In genomic region chr1:36178479-36179219, GRCh38 we compare ENCODE assay signal across 13 cellular contexts. TPM values are rescaled to one million over a fixed set of nuclear protein-coding genes. Genes with fewer than 3 reads are reported as not detected.
DNase-seq lines count a peak whose midpoint lies in the region; ATAC-seq, FAIRE-seq and TF ChIP-seq lines count a peak whose summit lies in the region.
"Had no signal": no experiment of that assay in that cellular context is flagged by ENCODE, and none has a peak within 500 bp of the region (broad histone marks: within the 10 kb centered on the region; RNA-seq: fewer than 3 reads in every experiment).

No MANE protein-coding gene starts in this region.

- H3K4me3 ChIP-seq in liver (ENCODE audit: low read depth in 1 of 3, low read length in 3 of 3), result peak overlapping the region; percentile 11 to 59 (median 44)
- H3K4me3 ChIP-seq in HepG2 (replicated peaks in 1 of 3; ENCODE audit: insufficient read depth in 1 of 3, low read depth in 2 of 3, low read length in 3 of 3), result no peak overlapping the region
- H3K4me3 ChIP-seq in right atrium auricular region, result peak overlapping the region in 1 of 2 donors; percentile 7
- H3K4me3 ChIP-seq in muscle layer of colon (ENCODE audit: low read depth in 1 of 2, low read length in 2 of 2), result no peak overlapping the region

- intact Hi-C loops in HepG2 (cut with micrococcal nuclease; ENCODE audit: unreplicated experiment), result no loop called here

- H3K9ac ChIP-seq in liver (ENCODE audit: low read depth in 1 of 2, low read length in 2 of 2) (no peak overlapping the region), HepG2 (ENCODE audit: insufficient read depth, low read depth, low read length) (no peak overlapping the region), muscle layer of colon (ENCODE audit: low read length) (no peak overlapping the region)

- no peaks in the 10 kb centered on the region for H4K20me1 ChIP-seq in HepG2 (ENCODE audit: insufficient read depth, low read length)

- POLR2A ChIA-PET in HepG2 (lab: Yijun Ruan, JAX), result interaction anchor here (0.7 kb wide), 1 partner anchor 23 kb away, joined by 5 read pairs; no protein-coding TSS in a partner anchor

- no TSS peak for BruUV-seq in HepG2 (replicated peaks; lab: Mats Ljungman, UMichigan)

- in situ Hi-C loops in HepG2 (cut with HindIII; ENCODE audit: extremely low pct_ligation_motif_present, low pct_unique_long_range_greater_than_20kb), result no loop called here

- CTCF ChIA-PET in HepG2 (lab: Yijun Ruan, JAX; ENCODE audit: low intra/inter-chr PET ratio, low total read pairs), result no interaction called here

- DNase-seq in HepG2 (ENCODE audit: low spot score) (no peak), right atrium auricular region (ENCODE audit: low spot score) (no peak), superior temporal gyrus (ENCODE audit: extremely low spot score) (no peak), amniotic stem cell (lab: John Stamatoyannopoulos, UW) (no peak)
- DNase-seq in stimulated activated CD8-positive, alpha-beta memory T cell treated with anti-CD3 and anti-CD28 coated beads, Interleukin-4, amount 100 ng/mL, for 48 hours, result no peak
- DNase-seq: activated CD4-positive, alpha-beta T cell treated with anti-CD3 and anti-CD28 coated beads, Interleukin-2, amount 10 ng/mL, durations not matched to agents 24 days and 14 days; activated effector memory CD4-positive, alpha-beta T cell treated with Interleukin-2 at 50 U/mL for 16 hours; cerebellar nuclear complex; DMS79 treated with DMSO at 0.1 percent for 48 hours; NCI-H524 treated with DMSO at 0.1 percent for 48 hours had no signal

- no peak overlapping the region for H3K27ac ChIP-seq in liver (ENCODE audit: low read depth in 1 of 2, low read length in 2 of 2)
- no peak overlapping the region for H3K27ac ChIP-seq in HepG2 (ENCODE audit: extremely low read length, insufficient read depth, low read length)
- peak overlapping the region; percentile 88 to 100 for H3K27ac ChIP-seq in right atrium auricular region
- H3K27ac ChIP-seq in muscle layer of colon (ENCODE audit: low read depth, low read length), result peak overlapping the region; percentile 68

- TF ChIP-seq EP300 in HepG2 (IDR thresholded peaks at IDR 0.05; ENCODE audit: low read depth in 2 of 2, low read length in 2 of 2) (no peak), HepG2 (CRISPR knock-in tag; IDR thresholded peaks at IDR 0.05; ENCODE audit: borderline replicate concordance) (no peak)

- no peak for FAIRE-seq in HepG2 (lab: Jason Lieb, UNC)

- peaks cover 5 to 21% (median 9%) of the 10 kb centered on the region in 4 donors for H3K36me3 ChIP-seq in liver (ENCODE audit: control insufficient read depth in 4 of 4, insufficient read depth in 3 of 4, low read depth in 1 of 4, low read length in 3 of 4)
- peaks cover 10 to 29% of the 10 kb centered on the region in 2 experiments; a peak in 4 of 5 replicates for H3K36me3 ChIP-seq in HepG2 (replicated peaks in 1 of 2; ENCODE audit: control insufficient read depth in 1 of 2, insufficient read depth in 2 of 2, low read length in 2 of 2)
- peaks cover 77% of the 10 kb centered on the region for H3K36me3 ChIP-seq in right atrium auricular region
- H3K36me3 ChIP-seq in muscle layer of colon (ENCODE audit: insufficient read depth, low read length), result peaks cover 61% of the 10 kb centered on the region

- H3K79me2 ChIP-seq in HepG2 (ENCODE audit: insufficient read depth, low read length), result no peaks in the 10 kb centered on the region

- H2AFZ ChIP-seq in HepG2 (ENCODE audit: low read length), result no peak overlapping the region

- no peak overlapping the region for H3K4me2 ChIP-seq in HepG2 (ENCODE audit: low read depth, low read length)

- 39% methylated on average over 62 of the region's 62 CpGs for WGBS in liver
- 96% methylated on average over 62 of the region's 62 CpGs for WGBS in HepG2 (ENCODE audit: low lambda C conversion rate)

- H3K9me3 ChIP-seq in liver (ENCODE audit: control insufficient read depth in 4 of 4, low read length in 3 of 4), result no peaks in the 10 kb centered on the region
- H3K9me3 ChIP-seq in HepG2 (ENCODE audit: low read length), result no peaks in the 10 kb centered on the region
- H3K9me3 ChIP-seq in right atrium auricular region, result no peaks in the 10 kb centered on the region
- H3K9me3 ChIP-seq in muscle layer of colon (ENCODE audit: low read length), result no peaks in the 10 kb centered on the region

- TF ChIP-seq RAD21 in liver (IDR thresholded peaks at IDR 0.05) (peak in 1 of 2 donors; percentile 18), HepG2 (CRISPR knock-in tag; IDR thresholded peaks at IDR 0.05) (no peak)

- no peak for TF ChIP-seq CTCF in liver (IDR thresholded peaks at IDR 0.05; ENCODE audit: low read depth, low read length, missing input control)
- TF ChIP-seq CTCF in HepG2 (CRISPR knock-in tag; IDR thresholded peaks at IDR 0.05), result no peak
- no peak for TF ChIP-seq CTCF in right atrium auricular region (IDR thresholded peaks at IDR 0.05)

- H3K27me3 ChIP-seq in liver (ENCODE audit: control insufficient read depth in 4 of 4, insufficient read depth in 4 of 4, low read length in 3 of 4), result no peaks in the 10 kb centered on the region
- H3K27me3 ChIP-seq in HepG2 (ENCODE audit: control insufficient read depth in 1 of 2, insufficient read depth in 2 of 2, low read length in 2 of 2), result no peaks in the 10 kb centered on the region
- H3K27me3 ChIP-seq in right atrium auricular region, result no peaks in the 10 kb centered on the region
- H3K27me3 ChIP-seq in muscle layer of colon (ENCODE audit: control insufficient read depth in 1 of 2, insufficient read depth in 2 of 2, low read length in 2 of 2), result no peaks in the 10 kb centered on the region

- ATAC-seq in HepG2 (no peak; the same call in 2 of the 3 replicates), HG03521 (IDR thresholded peaks at IDR 0.05; ENCODE audit: unreplicated experiment) (no peak)

- H3K4me1 ChIP-seq in liver (ENCODE audit: control insufficient read depth in 4 of 4, insufficient read depth in 4 of 4, low read length in 3 of 4) (peaks cover 0 to 18% (median 11%) of the 10 kb centered on the region in 4 donors), HepG2 (ENCODE audit: insufficient read depth, low read length) (no peaks in the 10 kb centered on the region), right atrium auricular region (peaks cover 0 to 66% of the 10 kb centered on the region in 2 donors), muscle layer of colon (ENCODE audit: insufficient read depth, low read length) (peaks cover 67% of the 10 kb centered on the region)

- no peak for TF ChIP-seq POLR2A in HepG2 (IDR thresholded peaks at IDR 0.05; ENCODE audit: insufficient read depth in 1 of 2, low read depth in 2 of 2, low read length in 2 of 2)

RNA-seq across cellular contexts. Expression of gene MAP7D1, which starts 22.7 kb away (rescaled TPM):
- total RNA-seq in liver, result 10 to 100 TPM; 14.8 to 15.1 TPM
- 10 to 100 TPM in 1 of 2 donors, 1 to 10 TPM in 1; 5.6 to 10.9 TPM for polyA plus RNA-seq in liver
- total RNA-seq in HepG2 (2016; rRNA removed; fragmentation: Illumina TruSeq; extraction: Trizol), result 5.5 and 7.2 TPM in 2 replicates
- 2.9 and 3.9 TPM in 2 replicates for total RNA-seq in HepG2 (2016; cell fraction: cytosol; rRNA removed; fragmentation: Illumina TruSeq; extraction: Trizol; ENCODE audit: low read depth)
- total RNA-seq in HepG2 (2016; cell fraction: insoluble cytoplasmic fraction; rRNA removed; fragmentation: Illumina TruSeq; extraction: Trizol), result 6.3 and 7.8 TPM in 2 replicates
- 4.2 TPM in 2 replicates for total RNA-seq in HepG2 (2016; cell fraction: membrane; rRNA removed; fragmentation: Illumina TruSeq; extraction: Trizol)
- total RNA-seq in HepG2 (2016; cell fraction: nucleus; rRNA removed; fragmentation: Illumina TruSeq; extraction: Trizol), result 6.1 and 7.9 TPM in 2 replicates
- 5.6 and 6.8 TPM in 2 replicates for polyA plus RNA-seq in HepG2 (2011; rRNA removed)
- 4.7 and 5.2 TPM in 2 replicates for polyA plus RNA-seq in HepG2 (2011; cell fraction: cytosol; rRNA removed)
- 14.7 and 14.9 TPM in 2 replicates for polyA plus RNA-seq in HepG2 (2011; cell fraction: nucleus; rRNA removed)
- 7.7 and 14.1 TPM in 2 replicates for polyA plus RNA-seq in HepG2 (2012)
- polyA plus RNA-seq in HepG2 (2016; cell fraction: cytosol; fragmentation: Illumina TruSeq; extraction: Trizol; ENCODE audit: low read depth), result 1.7 and 2.4 TPM in 2 replicates
- polyA plus RNA-seq in HepG2 (2016; cell fraction: insoluble cytoplasmic fraction; fragmentation: Illumina TruSeq; extraction: Trizol; ENCODE audit: low read depth), result 14.2 and 15.7 TPM in 2 replicates
- 4.5 and 4.6 TPM in 2 replicates for polyA plus RNA-seq in HepG2 (2016; cell fraction: membrane; fragmentation: Illumina TruSeq; extraction: Trizol; ENCODE audit: low read depth)
- polyA plus RNA-seq in HepG2 (2016; cell fraction: nucleus; fragmentation: Illumina TruSeq; extraction: Trizol; ENCODE audit: insufficient read depth, low read depth), result 19.3 and 21.5 TPM in 2 replicates
- 8.3 and 16.3 TPM in 2 replicates for polyA minus RNA-seq in HepG2 (2011; rRNA and poly(A)+ RNA removed; ENCODE audit: low replicate concordance)
- polyA minus RNA-seq in HepG2 (2011; cell fraction: cytosol; rRNA and poly(A)+ RNA removed), result 6.0 and 8.5 TPM in 2 replicates
- 4.0 and 7.2 TPM in 2 replicates for polyA minus RNA-seq in HepG2 (2011; cell fraction: nucleus; rRNA and poly(A)+ RNA removed)
- total RNA-seq in right atrium auricular region, result 100 to 1,000 TPM; 353 to 356 TPM

RNA-seq across cellular contexts. Expression of gene TRAPPC3, which starts 29.4 kb away (rescaled TPM):
- 10 to 100 TPM; 30.4 to 56.1 TPM for total RNA-seq in liver
- 10 to 100 TPM; 24.2 to 30.4 TPM for polyA plus RNA-seq in liver
- 62.4 and 66.7 TPM in 2 replicates for total RNA-seq in HepG2 (2016; rRNA removed; fragmentation: Illumina TruSeq; extraction: Trizol)
- total RNA-seq in HepG2 (2016; cell fraction: cytosol; rRNA removed; fragmentation: Illumina TruSeq; extraction: Trizol; ENCODE audit: low read depth), result 33.8 and 35.1 TPM in 2 replicates
- 67.4 and 70.9 TPM in 2 replicates for total RNA-seq in HepG2 (2016; cell fraction: insoluble cytoplasmic fraction; rRNA removed; fragmentation: Illumina TruSeq; extraction: Trizol)
- total RNA-seq in HepG2 (2016; cell fraction: membrane; rRNA removed; fragmentation: Illumina TruSeq; extraction: Trizol), result 51.3 and 59.4 TPM in 2 replicates
- total RNA-seq in HepG2 (2016; cell fraction: nucleus; rRNA removed; fragmentation: Illumina TruSeq; extraction: Trizol), result 32.1 and 40.4 TPM in 2 replicates
- 48.0 and 53.7 TPM in 2 replicates for polyA plus RNA-seq in HepG2 (2011; rRNA removed)
- polyA plus RNA-seq in HepG2 (2011; cell fraction: cytosol; rRNA removed), result 54.6 and 63.8 TPM in 2 replicates
- 23.5 and 23.9 TPM in 2 replicates for polyA plus RNA-seq in HepG2 (2011; cell fraction: nucleus; rRNA removed)
- 39.6 and 48.9 TPM in 2 replicates for polyA plus RNA-seq in HepG2 (2012)
- polyA plus RNA-seq in HepG2 (2016; cell fraction: cytosol; fragmentation: Illumina TruSeq; extraction: Trizol; ENCODE audit: low read depth), result 32.8 and 40.4 TPM in 2 replicates
- polyA plus RNA-seq in HepG2 (2016; cell fraction: insoluble cytoplasmic fraction; fragmentation: Illumina TruSeq; extraction: Trizol; ENCODE audit: low read depth), result 70.8 and 86.6 TPM in 2 replicates
- 45.9 and 53.3 TPM in 2 replicates for polyA plus RNA-seq in HepG2 (2016; cell fraction: membrane; fragmentation: Illumina TruSeq; extraction: Trizol; ENCODE audit: low read depth)
- polyA plus RNA-seq in HepG2 (2016; cell fraction: nucleus; fragmentation: Illumina TruSeq; extraction: Trizol; ENCODE audit: insufficient read depth, low read depth), result 58.4 and 69.5 TPM in 2 replicates
- polyA minus RNA-seq in HepG2 (2011; rRNA and poly(A)+ RNA removed; ENCODE audit: low replicate concordance), result 12.2 and 41.8 TPM in 2 replicates
- polyA minus RNA-seq in HepG2 (2011; cell fraction: cytosol; rRNA and poly(A)+ RNA removed), result 16.1 and 26.3 TPM in 2 replicates
- 10.3 and 14.2 TPM in 2 replicates for polyA minus RNA-seq in HepG2 (2011; cell fraction: nucleus; rRNA and poly(A)+ RNA removed)
- total RNA-seq in right atrium auricular region, result 10 to 100 TPM; 62.0 to 81.6 TPM

RNA-seq across cellular contexts. Expression of gene THRAP3, which starts 45.6 kb away (rescaled TPM):
- total RNA-seq in liver, result 10 to 100 TPM; 48.9 to 55.1 TPM
- 10 to 100 TPM; 21.3 to 42.8 TPM for polyA plus RNA-seq in liver
- total RNA-seq in HepG2 (2016; rRNA removed; fragmentation: Illumina TruSeq; extraction: Trizol), result 92.6 and 127 TPM in 2 replicates
- total RNA-seq in HepG2 (2016; cell fraction: cytosol; rRNA removed; fragmentation: Illumina TruSeq; extraction: Trizol; ENCODE audit: low read depth), result 4.4 and 4.8 TPM in 2 replicates
- total RNA-seq in HepG2 (2016; cell fraction: insoluble cytoplasmic fraction; rRNA removed; fragmentation: Illumina TruSeq; extraction: Trizol), result 91.8 and 120 TPM in 2 replicates
- 17.0 and 19.1 TPM in 2 replicates for total RNA-seq in HepG2 (2016; cell fraction: membrane; rRNA removed; fragmentation: Illumina TruSeq; extraction: Trizol)
- 65.3 and 66.9 TPM in 2 replicates for total RNA-seq in HepG2 (2016; cell fraction: nucleus; rRNA removed; fragmentation: Illumina TruSeq; extraction: Trizol)
- 45.0 and 48.3 TPM in 2 replicates for polyA plus RNA-seq in HepG2 (2011; rRNA removed)
- 24.6 and 36.8 TPM in 2 replicates for polyA plus RNA-seq in HepG2 (2011; cell fraction: cytosol; rRNA removed)
- polyA plus RNA-seq in HepG2 (2011; cell fraction: nucleus; rRNA removed), result 24.7 and 31.6 TPM in 2 replicates
- polyA plus RNA-seq in HepG2 (2012), result 42.6 and 51.5 TPM in 2 replicates
- 2.2 and 2.7 TPM in 2 replicates for polyA plus RNA-seq in HepG2 (2016; cell fraction: cytosol; fragmentation: Illumina TruSeq; extraction: Trizol; ENCODE audit: low read depth)
- polyA plus RNA-seq in HepG2 (2016; cell fraction: insoluble cytoplasmic fraction; fragmentation: Illumina TruSeq; extraction: Trizol; ENCODE audit: low read depth), result 84.9 and 85.0 TPM in 2 replicates
- polyA plus RNA-seq in HepG2 (2016; cell fraction: membrane; fragmentation: Illumina TruSeq; extraction: Trizol; ENCODE audit: low read depth), result 6.4 and 7.9 TPM in 2 replicates
- polyA plus RNA-seq in HepG2 (2016; cell fraction: nucleus; fragmentation: Illumina TruSeq; extraction: Trizol; ENCODE audit: insufficient read depth, low read depth), result 72.6 and 82.4 TPM in 2 replicates
- polyA minus RNA-seq in HepG2 (2011; rRNA and poly(A)+ RNA removed; ENCODE audit: low replicate concordance), result 52.7 and 91.8 TPM in 2 replicates
- polyA minus RNA-seq in HepG2 (2011; cell fraction: cytosol; rRNA and poly(A)+ RNA removed), result 53.5 and 56.4 TPM in 2 replicates
- 36.8 and 66.3 TPM in 2 replicates for polyA minus RNA-seq in HepG2 (2011; cell fraction: nucleus; rRNA and poly(A)+ RNA removed)
- 10 to 100 TPM; 64.3 to 66.4 TPM for total RNA-seq in right atrium auricular region

RNA-seq across cellular contexts. Expression of gene COL8A2, which starts 53.6 kb away (rescaled TPM):
- total RNA-seq in liver (under 1 TPM; 0.33 to 0.37 TPM), HepG2 (2016; rRNA removed; fragmentation: Illumina TruSeq; extraction: Trizol) (0.04 and 0.24 TPM in 2 replicates), right atrium auricular region (1 to 10 TPM; 3.5 to 4.5 TPM)
- polyA plus RNA-seq in liver (under 1 TPM; 0.04 to 0.47 TPM), HepG2 (2011; rRNA removed) (0.13 and 0.24 TPM in 2 replicates)
- not detected in 2 replicates for total RNA-seq in HepG2 (2016; cell fraction: cytosol; rRNA removed; fragmentation: Illumina TruSeq; extraction: Trizol; ENCODE audit: low read depth)
- 0.04 and 0.09 TPM in 2 replicates for total RNA-seq in HepG2 (2016; cell fraction: insoluble cytoplasmic fraction; rRNA removed; fragmentation: Illumina TruSeq; extraction: Trizol)
- 0.06 TPM in 1 of 2 replicates, not detected in the other for total RNA-seq in HepG2 (2016; cell fraction: membrane; rRNA removed; fragmentation: Illumina TruSeq; extraction: Trizol)
- 0.19 and 0.34 TPM in 2 replicates for total RNA-seq in HepG2 (2016; cell fraction: nucleus; rRNA removed; fragmentation: Illumina TruSeq; extraction: Trizol)
- polyA plus RNA-seq in HepG2 (2011; cell fraction: cytosol; rRNA removed), result 0.21 and 0.22 TPM in 2 replicates
- 0.52 and 0.53 TPM in 2 replicates for polyA plus RNA-seq in HepG2 (2011; cell fraction: nucleus; rRNA removed)
- 0.13 and 0.17 TPM in 2 replicates for polyA plus RNA-seq in HepG2 (2012)
- polyA plus RNA-seq in HepG2 (2016; cell fraction: cytosol; fragmentation: Illumina TruSeq; extraction: Trizol; ENCODE audit: low read depth), result not detected in 2 replicates
- polyA plus RNA-seq in HepG2 (2016; cell fraction: insoluble cytoplasmic fraction; fragmentation: Illumina TruSeq; extraction: Trizol; ENCODE audit: low read depth), result 0.10 TPM in 1 of 2 replicates, not detected in the other
- 0.03 TPM in 1 of 2 replicates, not detected in the other for polyA plus RNA-seq in HepG2 (2016; cell fraction: membrane; fragmentation: Illumina TruSeq; extraction: Trizol; ENCODE audit: low read depth)
- 0.20 TPM in 1 of 2 replicates, not detected in the other for polyA plus RNA-seq in HepG2 (2016; cell fraction: nucleus; fragmentation: Illumina TruSeq; extraction: Trizol; ENCODE audit: insufficient read depth, low read depth)
- 0.07 and 0.52 TPM in 2 replicates for polyA minus RNA-seq in HepG2 (2011; rRNA and poly(A)+ RNA removed; ENCODE audit: low replicate concordance)
- polyA minus RNA-seq in HepG2 (2011; cell fraction: cytosol; rRNA and poly(A)+ RNA removed), result 0.20 and 0.26 TPM in 2 replicates
- polyA minus RNA-seq in HepG2 (2011; cell fraction: nucleus; rRNA and poly(A)+ RNA removed), result 0.50 and 0.52 TPM in 2 replicates

Comparison
In these comparisons a context has a peak if more than half of its experiments do, and no peak if none do; other contexts are left out.
1. H3K4me3 ChIP-seq: peak in liver (3 of 3); none in HepG2 (0 of 3) and muscle layer of colon (0 of 2).
2. H3K27ac ChIP-seq: peak in right atrium auricular region (2 of 2) and muscle layer of colon (single experiment); none in liver (0 of 2) and HepG2 (single experiment).
3. RNA of gene MAP7D1, which starts 22.7 kb away (total RNA-seq): 353 to 356 TPM in right atrium auricular region; 14.8 to 15.1 TPM in liver and 2.9 to 7.9 TPM in HepG2; every median in the first group is over 10 times any median in the second.